In genomic region chr6:42009844-42010184, GRCh38 we compare ENCODE assay signal across 14 cellular contexts. TPM values are rescaled to one million over a fixed set of nuclear protein-coding genes. Genes with fewer than 3 reads are reported as not detected.
A peak's percentile ranks its signal among the peaks of the same experiment; 100 is the strongest.
DNase-seq lines count a peak whose midpoint lies in the region; ATAC-seq and TF ChIP-seq lines count a peak whose summit lies in the region.
"Had no signal": no experiment of that assay in that cellular context is flagged by ENCODE, and none has a peak within 500 bp of the region (broad histone marks: within the 10 kb centered on the region; RNA-seq: fewer than 3 reads in every experiment).

No MANE protein-coding gene starts in this region.

- H3K27ac ChIP-seq in CD4-positive, alpha-beta memory T cell (ENCODE audit: low read depth, low read length): peak overlapping the region; percentile 51
- H3K27ac ChIP-seq: VCaP had no signal

- H3K36me3 Mint-ChIP-seq in CD4-positive, alpha-beta memory T cell: peaks cover 16 to 51% of the 10 kb centered on the region in 2 donors
- H3K36me3 Mint-ChIP-seq in activated T-helper 2 cell treated with anti-CD3 and anti-CD28 coated beads, Interferon-gamma antibody, Interleukin-2, Interleukin-4, amounts not matched to agents 10 μg/mL and 5 μg/mL and 100 μg/mL, durations not matched to agents 14 hours and 24 hours and 36 hours (ENCODE audit: low read depth): peaks cover 17% of the 10 kb centered on the region
- no peaks in the 10 kb centered on the region for H3K36me3 Mint-ChIP-seq in nephron (ENCODE audit: low read depth)

- H3K9me3 ChIP-seq in CD4-positive, alpha-beta memory T cell (ENCODE audit: control insufficient read depth in 1 of 2, low read length in 2 of 2): no peaks in the 10 kb centered on the region

- peaks cover 64% of the 10 kb centered on the region for H3K4me1 ChIP-seq in CD4-positive, alpha-beta memory T cell (ENCODE audit: insufficient read depth, low read length)

- TF ChIP-seq CTCF in nephron (IDR thresholded peaks at IDR 0.05; ENCODE audit: unreplicated experiment in 3 of 3) (no peak), GM10248 (IDR thresholded peaks at IDR 0.05; ENCODE audit: control extremely low read depth, extremely low read depth, low read depth, missing control alignments) (no peak)

- POLR2A ChIA-PET in CD4-positive, alpha-beta memory T cell (lab: Charles Lee; ENCODE audit: partially characterized antibody): interaction anchor here (0.7 to 2.7 kb wide), 9 partner anchors 9 to 69 kb away, joined by 3 to 14 read pairs (median 3); partner anchors contain the start of genes CCND3 and TAF8
- POLR2A ChIA-PET in GM10248 (lab: Yijun Ruan, JAX): no interaction called here

- peaks cover 56 to 85% (median 69%) of the 10 kb centered on the region in 4 donors for H3K4me1 Mint-ChIP-seq in CD4-positive, alpha-beta memory T cell
- peaks cover 56% of the 10 kb centered on the region for H3K4me1 Mint-ChIP-seq in activated T-helper 2 cell treated with anti-CD3 and anti-CD28 coated beads, Interferon-gamma antibody, Interleukin-2, Interleukin-4, amounts not matched to agents 10 μg/mL and 5 μg/mL and 100 μg/mL, durations not matched to agents 14 hours and 24 hours and 36 hours (ENCODE audit: low read depth)
- H3K4me1 Mint-ChIP-seq in nephron: peaks cover 40% of the 10 kb centered on the region

- H3K9me3 Mint-ChIP-seq in CD4-positive, alpha-beta memory T cell: peaks cover 0 to 2% (median 0%) of the 10 kb centered on the region in 8 donors
- H3K9me3 Mint-ChIP-seq in activated T-helper 2 cell treated with anti-CD3 and anti-CD28 coated beads, Interferon-gamma antibody, Interleukin-2, Interleukin-4, amounts not matched to agents 10 μg/mL and 5 μg/mL and 100 μg/mL, durations not matched to agents 14 hours and 24 hours and 36 hours: peaks cover 10% of the 10 kb centered on the region
- H3K9me3 Mint-ChIP-seq in nephron: no peaks in the 10 kb centered on the region

- CTCF ChIA-PET in CD4-positive, alpha-beta memory T cell (lab: Charles Lee; ENCODE audit: partially characterized antibody): interaction anchor here (0.8 to 1.7 kb wide), 3 partner anchors 12 to 19 kb away, joined by 3 to 4 read pairs (median 3); no protein-coding TSS in a partner anchor
- CTCF ChIA-PET in GM10248 (lab: Yijun Ruan, JAX): interaction anchor here (0.9 to 1.3 kb wide), 4 partner anchors 16 to 89 kb away, joined by 3 to 4 read pairs (median 4); partner anchors contain the start of genes BYSL and MED20

- H3K27me3 ChIP-seq in CD4-positive, alpha-beta memory T cell (ENCODE audit: insufficient read depth, low read length): no peaks in the 10 kb centered on the region

- intact Hi-C loops in CD4-positive, alpha-beta memory T cell (cut with micrococcal nuclease): no loop called here
- intact Hi-C loops in activated T-helper 2 cell treated with anti-CD3 and anti-CD28 coated beads, Interferon-gamma antibody, Interleukin-2, Interleukin-4, amounts not matched to agents 10 μg/mL and 5 μg/mL and 100 μg/mL, durations not matched to agents 14 hours and 24 hours and 36 hours (cut with micrococcal nuclease): loop anchor here (2.0 to 5.0 kb wide), 3 partner anchors 32 to 69 kb away; partner anchors contain the start of gene CCND3

- peak; percentile 17 for ATAC-seq in GM21723 (IDR thresholded peaks at IDR 0.05; ENCODE audit: unreplicated experiment)

- peak overlapping the region in 7 of 8 donors; percentile 59 to 84 (median 71) for H3K4me3 Mint-ChIP-seq in CD4-positive, alpha-beta memory T cell
- peak overlapping the region; percentile 54 for H3K4me3 Mint-ChIP-seq in activated T-helper 2 cell treated with anti-CD3 and anti-CD28 coated beads, Interferon-gamma antibody, Interleukin-2, Interleukin-4, amounts not matched to agents 10 μg/mL and 5 μg/mL and 100 μg/mL, durations not matched to agents 14 hours and 24 hours and 36 hours (ENCODE audit: low read depth)
- H3K4me3 Mint-ChIP-seq in nephron: no peak overlapping the region

- H3K4me3 ChIP-seq in CD4-positive, alpha-beta memory T cell (ENCODE audit: low read length in 2 of 2): no peak overlapping the region

- peaks cover under 1% of the 10 kb centered on the region for H3K36me3 ChIP-seq in CD4-positive, alpha-beta memory T cell (ENCODE audit: insufficient read depth, low read length)

- H3K27me3 Mint-ChIP-seq in CD4-positive, alpha-beta memory T cell: no peaks in the 10 kb centered on the region
- H3K27me3 Mint-ChIP-seq in activated T-helper 2 cell treated with anti-CD3 and anti-CD28 coated beads, Interferon-gamma antibody, Interleukin-2, Interleukin-4, amounts not matched to agents 10 μg/mL and 5 μg/mL and 100 μg/mL, durations not matched to agents 14 hours and 24 hours and 36 hours (ENCODE audit: low read depth): no peaks in the 10 kb centered on the region
- no peaks in the 10 kb centered on the region for H3K27me3 Mint-ChIP-seq in nephron (ENCODE audit: low read depth)

- H3K27ac Mint-ChIP-seq in CD4-positive, alpha-beta memory T cell: peak overlapping the region; percentile 73 to 93 (median 87)
- peak overlapping the region; percentile 93 for H3K27ac Mint-ChIP-seq in activated T-helper 2 cell treated with anti-CD3 and anti-CD28 coated beads, Interferon-gamma antibody, Interleukin-2, Interleukin-4, amounts not matched to agents 10 μg/mL and 5 μg/mL and 100 μg/mL, durations not matched to agents 14 hours and 24 hours and 36 hours
- peak overlapping the region; percentile 51 to 81 (median 80) for H3K27ac Mint-ChIP-seq in nephron

- no peak for DNase-seq in CD4-positive, alpha-beta memory T cell
- no peak for DNase-seq in activated T-helper 2 cell treated with anti-CD3 and anti-CD28 coated beads, Interferon-gamma antibody, Interleukin-2, Interleukin-4, amounts not matched to agents 10 μg/mL and 5 μg/mL and 100 μg/mL, durations not matched to agents 14 hours and 24 hours and 36 hours (ENCODE audit: low spot score)
- DNase-seq in SKM-1 (lab: John Stamatoyannopoulos, UW; ENCODE audit: unreplicated experiment): no peak
- no peak for DNase-seq in GM10248 (ENCODE audit: extremely low spot score)
- DNase-seq in glomerular visceral epithelial cell (ENCODE audit: extremely low spot score): no peak
- DNase-seq in OCI-M2 (lab: John Stamatoyannopoulos, UW; ENCODE audit: unreplicated experiment): no peak
- DNase-seq: DMS 273 treated with DMSO at 0.1 percent for 48 hours, foreskin fibroblast, NCI-H226, occipital lobe, Right ventricle myocardium superior had no signal

RNA-seq across cellular contexts. Expression of gene TAF8, which starts 40.5 kb away (rescaled TPM):
- 10 to 100 TPM; 39.1 to 40.9 TPM for total RNA-seq in CD4-positive, alpha-beta memory T cell
- polyA plus RNA-seq in CD4-positive, alpha-beta memory T cell: 10 to 100 TPM; 10.3 to 19.3 TPM
- total RNA-seq in activated T-helper 2 cell treated with anti-CD3 and anti-CD28 coated beads, Interferon-gamma antibody, Interleukin-2, Interleukin-4, amounts not matched to agents 10 μg/mL and 5 μg/mL and 100 μg/mL, durations not matched to agents 14 hours and 24 hours and 36 hours: 38.8 and 41.9 TPM in 2 replicates

Comparison
In these comparisons a context has a peak if more than half of its experiments do, and no peak if none do; other contexts are left out.
1. H3K4me3 Mint-ChIP-seq: peak in CD4-positive, alpha-beta memory T cell (7 of 8) and activated T-helper 2 cell treated with anti-CD3 and anti-CD28 coated beads, Interferon-gamma antibody, Interleukin-2, Interleukin-4, amounts not matched to agents 10 μg/mL and 5 μg/mL and 100 μg/mL, durations not matched to agents 14 hours and 24 hours and 36 hours (single experiment); none in nephron (0 of 3).
2. Peak in every context shown above with its lines, with median percentiles within 50 percentile points of each other: H3K27ac Mint-ChIP-seq.